In genomic region chr10:30574423-30574796, GRCh38 we compare ENCODE assay signal across 2 cellular contexts.
TF ChIP-seq lines count a peak whose summit lies in the region.

No MANE protein-coding gene starts in this region.

TF ChIP-seq in HepG2, 621 proteins besides CTCF, POLR2A, EP300 and RAD21:
- no peak for TF ChIP-seq ZNF607 (CRISPR knock-in tag; IDR thresholded peaks at IDR 0.05; ENCODE audit: borderline replicate concordance)
- peak; percentile 70 for TF ChIP-seq CEBPB (IDR thresholded peaks at IDR 0.05; ENCODE audit: borderline replicate concordance, low read depth, low read length)

TF ChIP-seq in K562, 482 proteins besides CTCF, POLR2A, EP300 and RAD21:
- peak; percentile 93 for TF ChIP-seq CEBPB (tag; IDR thresholded peaks at IDR 0.05)
- TF ChIP-seq DIDO1 (tag; IDR thresholded peaks at IDR 0.05; ENCODE audit: low read depth) = no peak
- no peak for TF ChIP-seq TFAM (CRISPR knock-in tag; conservative IDR thresholded peaks at IDR 0.05)
- TF ChIP-seq SRSF1 (IDR thresholded peaks at IDR 0.05; ENCODE audit: low read depth, low read length) = no peak
- TF ChIP-seq ESRRB (CRISPR knock-in tag; IDR thresholded peaks at IDR 0.05; ENCODE audit: borderline replicate concordance) = no peak
- TF ChIP-seq, protein P1, sequence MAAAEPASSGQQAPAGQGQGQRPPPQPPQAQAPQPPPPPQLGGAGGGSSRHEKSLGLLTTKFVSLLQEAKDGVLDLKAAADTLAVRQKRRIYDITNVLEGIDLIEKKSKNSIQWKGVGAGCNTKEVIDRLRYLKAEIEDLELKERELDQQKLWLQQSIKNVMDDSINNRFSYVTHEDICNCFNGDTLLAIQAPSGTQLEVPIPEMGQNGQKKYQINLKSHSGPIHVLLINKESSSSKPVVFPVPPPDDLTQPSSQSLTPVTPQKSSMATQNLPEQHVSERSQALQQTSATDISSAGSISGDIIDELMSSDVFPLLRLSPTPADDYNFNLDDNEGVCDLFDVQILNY (CRISPR knock-in tag; IDR thresholded peaks at IDR 0.05) = no peak
- TF ChIP-seq CEBPG (CRISPR knock-in tag; IDR thresholded peaks at IDR 0.05) = 0 out of 2 replicates have a peak, but pooled peaks have one; percentile 44
- peak; percentile 66 to 75 for TF ChIP-seq CEBPG (tag; conservative IDR thresholded peaks at IDR 0.05 in 1 of 2, IDR thresholded peaks at IDR 0.05 in 1 of 2)
